Comparison of ENCODE assay signal across 8 cellular contexts in the genomic region with DNA sequence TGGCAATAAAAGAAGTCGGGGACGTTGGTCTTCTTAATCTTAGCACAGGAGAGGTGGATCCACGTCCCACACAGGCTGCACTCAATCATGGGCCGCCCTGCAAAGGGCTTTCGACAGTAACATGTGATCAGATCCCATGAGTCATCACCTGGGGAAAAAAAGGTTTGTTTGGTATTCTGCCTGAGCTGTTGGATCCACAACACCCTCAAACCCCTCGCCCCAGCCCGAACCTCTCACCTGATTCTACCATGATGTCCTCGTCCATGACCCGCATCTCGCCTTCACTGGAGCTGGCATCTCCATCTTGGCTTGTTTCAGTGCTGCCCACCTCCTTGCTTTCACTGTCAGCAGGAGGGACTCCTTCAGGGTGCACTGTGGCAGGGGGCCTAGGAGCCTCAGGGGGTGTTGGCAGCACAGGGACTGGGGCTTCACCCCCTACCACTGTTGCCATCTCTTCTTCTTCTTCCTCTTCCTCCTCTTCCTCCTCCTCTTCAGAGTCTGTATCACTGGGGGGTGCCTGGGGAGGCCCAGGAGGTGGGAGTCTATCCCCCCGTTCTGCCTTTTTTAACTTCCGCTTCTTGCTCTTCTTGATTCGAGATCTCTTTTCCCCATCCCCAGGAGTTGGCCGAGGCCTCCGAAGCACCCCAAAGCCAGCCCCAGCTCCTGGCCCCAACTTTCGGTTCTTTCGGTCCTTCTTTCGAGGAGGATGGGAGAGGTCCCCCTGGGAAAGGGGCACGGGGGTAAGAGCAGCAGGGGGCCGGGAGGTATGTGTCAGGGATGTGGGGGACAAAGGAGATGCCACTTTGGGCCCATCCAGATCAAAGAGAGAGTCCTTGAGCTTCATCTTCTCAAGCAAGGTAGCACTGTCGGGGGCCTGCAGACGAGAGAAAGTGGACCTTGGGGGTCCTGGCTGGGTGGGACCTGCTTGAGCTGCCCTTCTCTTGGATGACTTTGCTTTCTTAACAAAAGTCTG. TPM values are rescaled to one million over a fixed set of nuclear protein-coding genes. Genes with fewer than 3 reads are reported as not detected.
A peak's percentile ranks its signal among the peaks of the same experiment; 100 is the strongest.
DNase-seq lines count a peak whose midpoint lies in the region; ATAC-seq, FAIRE-seq and TF ChIP-seq lines count a peak whose summit lies in the region.

No MANE protein-coding gene starts in this region.

- peaks cover 31 to 37% of the 10 kb centered on the region in 2 donors for H3K36me3 Mint-ChIP-seq in CD14-positive monocyte
- peaks cover 57% of the 10 kb centered on the region for H3K36me3 Mint-ChIP-seq in HFFc6 (ENCODE audit: low read depth)
- peaks cover 21% of the 10 kb centered on the region for H3K36me3 Mint-ChIP-seq in astrocyte (ENCODE audit: low read depth, unreplicated experiment)

- H4K20me1 ChIP-seq in astrocyte (ENCODE audit: insufficient read depth, low read length) = peaks cover 47% of the 10 kb centered on the region

- H3K4me1 Mint-ChIP-seq in CD14-positive monocyte (peaks cover 65% of the 10 kb centered on the region), HFFc6 (ENCODE audit: low read depth) (peaks cover 67% of the 10 kb centered on the region), astrocyte (ENCODE audit: low read depth, unreplicated experiment) (peaks cover 47% of the 10 kb centered on the region)

- no peak for DNase-seq in CD14-positive monocyte (ENCODE audit: low spot score)
- DNase-seq in HFFc6 = no peak
- peak; percentile 40 for DNase-seq in astrocyte (ENCODE audit: low read depth)
- DNase-seq in AG08395 (ENCODE audit: low spot score) = no peak
- DNase-seq in SW 1271 (lab: John Stamatoyannopoulos, UW) = no peak

- H3K27ac Mint-ChIP-seq in CD14-positive monocyte (peak overlapping the region; percentile 28 to 92 (median 85)), HFFc6 (peak overlapping the region; percentile 88), astrocyte (ENCODE audit: unreplicated experiment) (peak overlapping the region; percentile 69)

- H3K9me3 Mint-ChIP-seq in CD14-positive monocyte = peaks cover 0 to 1% (median 0%) of the 10 kb centered on the region in 7 donors
- no peaks in the 10 kb centered on the region for H3K9me3 Mint-ChIP-seq in HFFc6
- no peaks in the 10 kb centered on the region for H3K9me3 Mint-ChIP-seq in astrocyte (ENCODE audit: unreplicated experiment)

- H3K4me2 ChIP-seq in astrocyte (ENCODE audit: low read length) = peak overlapping the region; percentile 91

- intact Hi-C loops in CD14-positive monocyte (cut with micrococcal nuclease) = loop anchor here (2.0 to 10.0 kb wide), 4 partner anchors 15 to 249 kb away; a partner anchor contains a TSS

- H3K4me1 ChIP-seq in astrocyte (ENCODE audit: insufficient read depth, low read length) = peaks cover 46% of the 10 kb centered on the region
- H3K4me1 ChIP-seq in muscle layer of duodenum (ENCODE audit: control insufficient read depth in 1 of 2, insufficient read depth in 2 of 2, low read length in 2 of 2) = peaks cover 29 to 57% of the 10 kb centered on the region in 2 donors

- FAIRE-seq in astrocyte (lab: Jason Lieb, UNC) = no peak

- H3K4me3 Mint-ChIP-seq in CD14-positive monocyte = peak overlapping the region in 1 of 2 donors; percentile 90
- H3K4me3 Mint-ChIP-seq in HFFc6 = peak overlapping the region; percentile 97; the same call in 1 of the 2 replicates
- peak overlapping the region; percentile 85 for H3K4me3 Mint-ChIP-seq in astrocyte (ENCODE audit: unreplicated experiment)

- H3K27me3 Mint-ChIP-seq in CD14-positive monocyte (ENCODE audit: low read depth in 3 of 3) (peaks cover 0 to 5% (median 0%) of the 10 kb centered on the region in 3 donors), HFFc6 (ENCODE audit: insufficient read depth) (peaks cover 10% of the 10 kb centered on the region), astrocyte (ENCODE audit: low read depth, unreplicated experiment) (no peaks in the 10 kb centered on the region)

- peaks cover 90% of the 10 kb centered on the region for H3K79me2 ChIP-seq in astrocyte (ENCODE audit: insufficient read depth, low read length)

- no peak overlapping the region for H2AFZ ChIP-seq in astrocyte (ENCODE audit: low read depth, low read length)

- peaks cover 30% of the 10 kb centered on the region for H3K36me3 ChIP-seq in astrocyte (ENCODE audit: insufficient read depth, low read length)
- H3K36me3 ChIP-seq in muscle layer of duodenum (ENCODE audit: control insufficient read depth in 1 of 2, insufficient read depth in 2 of 2, low read length in 2 of 2) = peaks cover 25 to 32% of the 10 kb centered on the region in 2 donors

- TF ChIP-seq CTCF in CD14-positive monocyte (IDR thresholded peaks at IDR 0.05) (no peak), HFFc6 (IDR thresholded peaks at IDR 0.05) (no peak), astrocyte (IDR thresholded peaks at IDR 0.05; ENCODE audit: insufficient read depth, low read depth, low read length) (no peak)

- no peaks in the 10 kb centered on the region for H3K9me3 ChIP-seq in astrocyte (ENCODE audit: insufficient read depth, low read depth, low read length)
- no peaks in the 10 kb centered on the region for H3K9me3 ChIP-seq in muscle layer of duodenum (ENCODE audit: control insufficient read depth in 1 of 2, low read length in 2 of 2)

- H3K27ac ChIP-seq in astrocyte (ENCODE audit: low read depth, low read length) (peak overlapping the region; percentile 24), muscle layer of duodenum (ENCODE audit: low read length) (peak overlapping the region; percentile 76)

- no peak overlapping the region for H3K4me3 ChIP-seq in astrocyte (ENCODE audit: insufficient read depth, low read depth, low read length)
- no peak overlapping the region for H3K4me3 ChIP-seq in muscle layer of duodenum (ENCODE audit: low read depth in 1 of 2, low read length in 2 of 2)

- H3K27me3 ChIP-seq in astrocyte (ENCODE audit: insufficient read depth, low read length) (no peaks in the 10 kb centered on the region), muscle layer of duodenum (ENCODE audit: low read depth, low read length) (no peaks in the 10 kb centered on the region)

- peak overlapping the region; percentile 96 for H3K9ac ChIP-seq in astrocyte (ENCODE audit: low read length)

- ATAC-seq in GM18511 (IDR thresholded peaks at IDR 0.05; ENCODE audit: unreplicated experiment) (no peak), HG02798 (IDR thresholded peaks at IDR 0.05; ENCODE audit: poor library complexity, unreplicated experiment) (no peak)

RNA-seq across cellular contexts. Expression of a gene that starts 1.7 kb away (rescaled TPM):
- 1 to 10 TPM; 7.0 to 7.8 TPM for polyA plus RNA-seq in CD14-positive monocyte
- total RNA-seq in HFFc6 (2021; fragmentation: NEBNext Ultra II Directional; extraction: Animal tissue kit (Norgen Biotek cat#: 25700)) = 10 to 100 TPM; 24.9 to 29.1 (median 27.0) TPM
- 30.2 and 34.4 TPM in 2 replicates for total RNA-seq in astrocyte

RNA-seq across cellular contexts. Expression of a gene that starts 3.3 kb away (rescaled TPM):
- 10 to 100 TPM; 12.0 to 12.9 TPM for polyA plus RNA-seq in CD14-positive monocyte
- total RNA-seq in HFFc6 (2021; fragmentation: NEBNext Ultra II Directional; extraction: Animal tissue kit (Norgen Biotek cat#: 25700)) = 10 to 100 TPM; 57.0 to 75.0 (median 68.2) TPM
- total RNA-seq in astrocyte = 78.0 and 89.5 TPM in 2 replicates

RNA-seq across cellular contexts. Expression of a gene that starts 6.3 kb away (rescaled TPM):
- 1,000 to 10,000 TPM; 2,814 to 2,937 TPM for polyA plus RNA-seq in CD14-positive monocyte
- total RNA-seq in HFFc6 (2021; fragmentation: NEBNext Ultra II Directional; extraction: Animal tissue kit (Norgen Biotek cat#: 25700)) = 100 to 1,000 TPM; 399 to 470 (median 426) TPM
- 434 and 454 TPM in 2 replicates for total RNA-seq in astrocyte

RNA-seq across cellular contexts. Expression of a gene that starts 15.6 kb away (rescaled TPM):
- 10 to 100 TPM; 29.5 to 38.3 TPM for polyA plus RNA-seq in CD14-positive monocyte
- 100 to 1,000 TPM; 127 to 168 (median 146) TPM for total RNA-seq in HFFc6 (2021; fragmentation: NEBNext Ultra II Directional; extraction: Animal tissue kit (Norgen Biotek cat#: 25700))
- total RNA-seq in astrocyte = 102 and 103 TPM in 2 replicates

RNA-seq across cellular contexts. Expression of a gene that starts 16.0 kb away (rescaled TPM):
- 10 to 100 TPM; 44.1 to 49.5 TPM for polyA plus RNA-seq in CD14-positive monocyte
- total RNA-seq in HFFc6 (2021; fragmentation: NEBNext Ultra II Directional; extraction: Animal tissue kit (Norgen Biotek cat#: 25700)) = 10 to 100 TPM; 28.7 to 36.1 (median 34.0) TPM
- total RNA-seq in astrocyte = 24.9 and 25.4 TPM in 2 replicates
